ENCODE assay signal across 27 cellular contexts in genomic region chr2:168801456-168801855, GRCh38. TPM values are rescaled to one million over a fixed set of nuclear protein-coding genes. Genes with fewer than 3 reads are reported as not detected.
DNase-seq lines count a peak whose midpoint lies in the region; ATAC-seq, FAIRE-seq and TF ChIP-seq lines count a peak whose summit lies in the region.
"Had no signal": no experiment of that assay in that cellular context is flagged by ENCODE, and none has a peak within 500 bp of the region (broad histone marks: within the 10 kb centered on the region; RNA-seq: fewer than 3 reads in every experiment).

No MANE protein-coding gene starts in this region.

- TF ChIP-seq CTCF in A549 (IDR thresholded peaks at IDR 0.05) (no peak), gastrocnemius medialis (IDR thresholded peaks at IDR 0.05 in 4 of 5, conservative IDR thresholded peaks at IDR 0.05 in 1 of 5) (no peak)

- TF ChIP-seq POLR2A in A549 (IDR thresholded peaks at IDR 0.05; ENCODE audit: low read length) (no peak), gastrocnemius medialis (IDR thresholded peaks at IDR 0.05) (no peak)

- peaks cover 3 to 11% of the 10 kb centered on the region in 2 donors for H3K27me3 Mint-ChIP-seq in CD8-positive, alpha-beta memory T cell
- H3K27me3 Mint-ChIP-seq: activated CD4-positive, alpha-beta memory T cell treated with anti-CD3 and anti-CD28 coated beads, Interleukin-2, amount 10 ng/mL, durations not matched to agents 7 days and 5 days; activated naive CD8-positive, alpha-beta T cell treated with anti-CD3 and anti-CD28 coated beads for 36 hours had no signal

- H3K27me3 ChIP-seq in CD8-positive, alpha-beta memory T cell (ENCODE audit: insufficient read depth, low read length, poor library complexity, severe bottlenecking): no peaks in the 10 kb centered on the region
- no peaks in the 10 kb centered on the region for H3K27me3 ChIP-seq in right cardiac atrium (ENCODE audit: control insufficient read depth, insufficient read depth)
- H3K27me3 ChIP-seq in gastrocnemius medialis: no peaks in the 10 kb centered on the region
- H3K27me3 ChIP-seq: neutrophil had no signal

- POLR2A ChIA-PET in A549 (lab: Yijun Ruan, JAX): no interaction called here
- POLR2A ChIA-PET in CD8-positive, alpha-beta memory T cell (lab: Charles Lee): no interaction called here

- H3K36me3 ChIP-seq in CD8-positive, alpha-beta memory T cell (ENCODE audit: insufficient read depth, low read length): no peaks in the 10 kb centered on the region
- H3K36me3 ChIP-seq in gastrocnemius medialis: no peaks in the 10 kb centered on the region
- H3K36me3 ChIP-seq: neutrophil, SJSA1, thoracic aorta had no signal

- H3K4me1 ChIP-seq in A549 (peaks cover 17% of the 10 kb centered on the region), right cardiac atrium (ENCODE audit: control insufficient read depth, insufficient read depth, low read length) (peaks cover 3% of the 10 kb centered on the region), gastrocnemius medialis (peaks cover 3 to 8% of the 10 kb centered on the region in 2 donors)
- no peaks in the 10 kb centered on the region for H3K4me1 ChIP-seq in CD8-positive, alpha-beta memory T cell (ENCODE audit: insufficient read depth, low read length)
- H3K4me1 ChIP-seq: SJSA1 had no signal

- no peaks in the 10 kb centered on the region for H3K36me3 Mint-ChIP-seq in CD8-positive, alpha-beta memory T cell
- H3K36me3 Mint-ChIP-seq: activated naive CD8-positive, alpha-beta T cell treated with anti-CD3 and anti-CD28 coated beads for 36 hours; CD4-positive, alpha-beta memory T cell; stimulated activated effector memory CD8-positive, alpha-beta T cell treated with anti-CD3 and anti-CD28 coated beads, Interleukin-12 subunit alpha, Interleukin-12 subunit beta, amount 100 ng/mL, for 72 hours; T-cell had no signal

- H3K9me3 ChIP-seq in A549: no peaks in the 10 kb centered on the region
- H3K9me3 ChIP-seq in CD8-positive, alpha-beta memory T cell (ENCODE audit: low read length): no peaks in the 10 kb centered on the region
- no peaks in the 10 kb centered on the region for H3K9me3 ChIP-seq in right cardiac atrium (ENCODE audit: control insufficient read depth, low read length)
- no peaks in the 10 kb centered on the region for H3K9me3 ChIP-seq in gastrocnemius medialis
- H3K9me3 ChIP-seq: neutrophil, SJSA1, thoracic aorta had no signal

- H3K27ac Mint-ChIP-seq in CD8-positive, alpha-beta memory T cell: no peak overlapping the region
- H3K27ac Mint-ChIP-seq: activated CD4-positive, alpha-beta memory T cell treated with anti-CD3 and anti-CD28 coated beads, Interleukin-2, amount 10 ng/mL, durations not matched to agents 7 days and 5 days; activated naive CD8-positive, alpha-beta T cell treated with anti-CD3 and anti-CD28 coated beads for 36 hours; activated T-helper 2 cell treated with anti-CD3 and anti-CD28 coated beads, Interferon-gamma antibody, Interleukin-2, Interleukin-4, amounts not matched to agents 10 μg/mL and 5 μg/mL and 100 μg/mL, durations not matched to agents 14 hours and 24 hours and 36 hours; CD4-positive, alpha-beta memory T cell; stimulated activated effector memory CD8-positive, alpha-beta T cell treated with anti-CD3 and anti-CD28 coated beads, Interleukin-12 subunit alpha, Interleukin-12 subunit beta, amount 100 ng/mL, for 72 hours; T-cell had no signal

- H3K4me1 Mint-ChIP-seq in CD8-positive, alpha-beta memory T cell: no peaks in the 10 kb centered on the region
- H3K4me1 Mint-ChIP-seq: CD4-positive, alpha-beta memory T cell; stimulated activated effector memory CD8-positive, alpha-beta T cell treated with anti-CD3 and anti-CD28 coated beads, Interleukin-12 subunit alpha, Interleukin-12 subunit beta, amount 100 ng/mL, for 72 hours had no signal

- DNase-seq in A549 (ENCODE audit: low read depth in 1 of 2, low spot score in 1 of 2): no peak
- DNase-seq in CD8-positive, alpha-beta memory T cell: no peak
- no peak for DNase-seq in right cardiac atrium
- DNase-seq in gastrocnemius medialis: no peak
- DNase-seq in posterior cingulate gyrus: no peak
- no peak for DNase-seq in posterior vena cava (ENCODE audit: low spot score)
- DNase-seq: activated CD4-positive, alpha-beta memory T cell treated with anti-CD3 and anti-CD28 coated beads, Interleukin-2, amount 10 ng/mL, durations not matched to agents 7 days and 5 days; activated naive CD8-positive, alpha-beta T cell treated with anti-CD3 and anti-CD28 coated beads for 36 hours; CD4-positive, alpha-beta memory T cell; effector CD4-positive, alpha-beta T cell; GOT3; hippocampal formation; NCI-H1436; NCI-H524 treated with DMSO at 0.1 percent for 48 hours; stimulated activated CD4-positive, alpha-beta T cell treated with anti-CD3 and anti-CD28 coated beads, Interleukin-2, amount 100 ng/mL, for 48 hours; T-cell had no signal

- no peak for TF ChIP-seq EP300 in A549 (IDR thresholded peaks at IDR 0.05)

- ATAC-seq in A549 (no peak; a peak in 1 of 6 replicates), right cardiac atrium (no peak), gastrocnemius medialis (no peak), GM19455 (IDR thresholded peaks at IDR 0.05; ENCODE audit: unreplicated experiment) (no peak)
- ATAC-seq: stimulated activated effector memory CD8-positive, alpha-beta T cell treated with anti-CD3 and anti-CD28 coated beads, Interleukin-12 subunit alpha, Interleukin-12 subunit beta, amount 100 ng/mL, for 72 hours; T-cell had no signal

- no peak for FAIRE-seq in A549 (lab: Jason Lieb, UNC)
- FAIRE-seq: astrocyte, islet of Langerhans, RCC 7860 had no signal

- WGBS in A549 (ENCODE audit: missing lambda C conversion rate): 50% methylated on average over 2 of the region's 2 CpGs
- WGBS in right cardiac atrium: 49% methylated on average over 2 of the region's 2 CpGs

- H3K9me3 Mint-ChIP-seq in CD8-positive, alpha-beta memory T cell: no peaks in the 10 kb centered on the region
- H3K9me3 Mint-ChIP-seq: activated CD4-positive, alpha-beta memory T cell treated with anti-CD3 and anti-CD28 coated beads, Interleukin-2, amount 10 ng/mL, durations not matched to agents 7 days and 5 days; activated naive CD8-positive, alpha-beta T cell treated with anti-CD3 and anti-CD28 coated beads for 36 hours; activated T-helper 2 cell treated with anti-CD3 and anti-CD28 coated beads, Interferon-gamma antibody, Interleukin-2, Interleukin-4, amounts not matched to agents 10 μg/mL and 5 μg/mL and 100 μg/mL, durations not matched to agents 14 hours and 24 hours and 36 hours; CD4-positive, alpha-beta memory T cell; stimulated activated effector memory CD8-positive, alpha-beta T cell treated with anti-CD3 and anti-CD28 coated beads, Interleukin-12 subunit alpha, Interleukin-12 subunit beta, amount 100 ng/mL, for 72 hours; T-cell had no signal

- H3K4me3 Mint-ChIP-seq in CD8-positive, alpha-beta memory T cell: no peak overlapping the region
- H3K4me3 Mint-ChIP-seq: activated CD4-positive, alpha-beta memory T cell treated with anti-CD3 and anti-CD28 coated beads, Interleukin-2, amount 10 ng/mL, durations not matched to agents 7 days and 5 days; activated naive CD8-positive, alpha-beta T cell treated with anti-CD3 and anti-CD28 coated beads for 36 hours; CD4-positive, alpha-beta memory T cell; stimulated activated effector memory CD8-positive, alpha-beta T cell treated with anti-CD3 and anti-CD28 coated beads, Interleukin-12 subunit alpha, Interleukin-12 subunit beta, amount 100 ng/mL, for 72 hours; T-cell had no signal

- H3K4me3 ChIP-seq in A549 (no peak overlapping the region), right cardiac atrium (ENCODE audit: low read length) (no peak overlapping the region), gastrocnemius medialis (no peak overlapping the region)
- no peak overlapping the region for H3K4me3 ChIP-seq in CD8-positive, alpha-beta memory T cell (ENCODE audit: low read length)
- H3K4me3 ChIP-seq: SJSA1, thoracic aorta had no signal

- CTCF ChIA-PET in A549 (lab: Yijun Ruan, JAX): no interaction called here
- CTCF ChIA-PET in CD8-positive, alpha-beta memory T cell (lab: Charles Lee): no interaction called here

- peak overlapping the region; percentile 65 for H3K4me2 ChIP-seq in A549
- H3K4me2 ChIP-seq: KMS-11 had no signal

- H3K27ac ChIP-seq in A549 (peak overlapping the region; percentile 51 to 60), right cardiac atrium (ENCODE audit: low read length) (peak overlapping the region; percentile 73), gastrocnemius medialis (peak overlapping the region; percentile 49 to 67 (median 60))
- H3K27ac ChIP-seq in CD8-positive, alpha-beta memory T cell (ENCODE audit: low read depth, low read length): peak overlapping the region; percentile 55
- H3K27ac ChIP-seq: KMS-11, neutrophil, SJSA1, thoracic aorta had no signal

- in situ Hi-C loops in gastrocnemius medialis (cut with MboI; ENCODE audit: low sequenced_read_pairs in 4 of 4): no loop called here

- intact Hi-C loops in right cardiac atrium (cut with DNase I): no loop called here
- intact Hi-C loops in gastrocnemius medialis (cut with DNase I; ENCODE audit: low total_unique reads): no loop called here
- intact Hi-C loops in posterior cingulate gyrus (cut with DNase I): no loop called here
- intact Hi-C loops in posterior vena cava (cut with DNase I): no loop called here

- TF ChIP-seq RAD21 in A549 (conservative IDR thresholded peaks at IDR 0.05 in 1 of 2, IDR thresholded peaks at IDR 0.05 in 1 of 2): no peak

TF ChIP-seq in A549, 52 proteins besides CTCF, POLR2A, EP300 and RAD21:
- TF ChIP-seq RFX5 (IDR thresholded peaks at IDR 0.05): no peak
- TF ChIP-seq EHMT2 (IDR thresholded peaks at IDR 0.05; ENCODE audit: low read depth): no peak
- TF ChIP-seq MAX (IDR thresholded peaks at IDR 0.05): no peak

RNA-seq across cellular contexts. Expression of gene NOSTRIN, which starts 1.0 kb away (rescaled TPM):
- polyA plus RNA-seq in A549 (2011; rRNA removed): 9.7 and 11.7 TPM in 2 replicates
- polyA plus RNA-seq in A549 (2012; cell fraction: cytosol; rRNA removed): 0.29 and 0.36 TPM in 2 replicates
- polyA plus RNA-seq in A549 (2012; cell fraction: nucleus; rRNA removed): 0.28 and 0.54 TPM in 2 replicates
- 1.9 to 2.8 TPM (median 2.5 TPM) in 3 replicates for polyA plus RNA-seq in A549 (2017; fragmentation: RNase III; extraction: RNeasy Plus Mini Kit Qiagen cat#74134 plus additional on column Dnase treatment)
- polyA minus RNA-seq in A549 (2011; rRNA and poly(A)+ RNA removed): 11.2 and 14.7 TPM in 2 replicates
- not detected for total RNA-seq in CD8-positive, alpha-beta memory T cell
- polyA plus RNA-seq in CD8-positive, alpha-beta memory T cell: not detected
- total RNA-seq in right cardiac atrium: 10 to 100 TPM; 21.2 to 33.2 (median 24.9) TPM
- polyA plus RNA-seq in right cardiac atrium: 31.8 TPM
- 10 to 100 TPM in 1 of 4 donors, 1 to 10 TPM in 3; 5.0 to 16.1 (median 6.4) TPM for total RNA-seq in gastrocnemius medialis
- 10 to 100 TPM; 18.7 to 21.3 TPM for total RNA-seq in posterior vena cava
- total RNA-seq: activated CD4-positive, alpha-beta memory T cell treated with anti-CD3 and anti-CD28 coated beads, Interleukin-2, amount 10 ng/mL, durations not matched to agents 7 days and 5 days; activated naive CD8-positive, alpha-beta T cell treated with anti-CD3 and anti-CD28 coated beads for 36 hours; activated T-helper 2 cell treated with anti-CD3 and anti-CD28 coated beads, Interferon-gamma antibody, Interleukin-2, Interleukin-4, amounts not matched to agents 10 μg/mL and 5 μg/mL and 100 μg/mL, durations not matched to agents 14 hours and 24 hours and 36 hours; astrocyte; CD4-positive, alpha-beta memory T cell; myocyte; SJSA1 had no signal
- polyA plus RNA-seq: CD4-positive, alpha-beta memory T cell had no signal

Comparison
In these comparisons a context has a peak if more than half of its experiments do, and no peak if none do; other contexts are left out.
1. RNA of gene NOSTRIN, which starts 1.0 kb away (total RNA-seq): 21.2 to 33.2 TPM in right cardiac atrium, 18.7 to 21.3 TPM in posterior vena cava and 5.0 to 16.1 TPM in gastrocnemius medialis; not detected in CD8-positive, alpha-beta memory T cell; every median in the first group is over 4 times any median in the second.
2. Peak in every context shown above with its lines, with median percentiles within 50 percentile points of each other: H3K27ac ChIP-seq.